Comparison of ENCODE assay signal across 21 cellular contexts in the genomic region with DNA sequence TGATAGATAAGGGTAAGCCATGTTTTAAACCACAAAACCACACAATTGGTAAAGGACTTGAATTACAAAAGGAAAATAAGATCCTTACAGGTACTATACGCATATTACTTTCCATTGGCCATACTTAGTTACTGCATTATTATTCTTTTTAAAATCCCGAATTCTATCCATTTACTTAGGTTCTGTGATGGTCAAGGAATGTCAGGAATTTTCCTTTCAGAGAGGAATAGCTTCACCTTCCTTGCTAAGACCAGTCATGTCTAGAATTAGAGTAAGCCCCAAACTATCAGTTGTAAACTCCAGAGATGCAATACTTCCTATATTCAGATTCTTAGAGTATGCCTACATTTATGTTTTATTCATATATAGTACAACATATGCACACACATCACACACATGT. TPM values are rescaled to one million over a fixed set of nuclear protein-coding genes. Genes with fewer than 3 reads are reported as not detected.
A peak's percentile ranks its signal among the peaks of the same experiment; 100 is the strongest.
DNase-seq lines count a peak whose midpoint lies in the region; ATAC-seq, FAIRE-seq and TF ChIP-seq lines count a peak whose summit lies in the region.
"Had no signal": no experiment of that assay in that cellular context is flagged by ENCODE, and none has a peak within 500 bp of the region (broad histone marks: within the 10 kb centered on the region; RNA-seq: fewer than 3 reads in every experiment).

No MANE protein-coding gene starts in this region.

- no peak overlapping the region for H3K23ac ChIP-seq in mesendoderm (ENCODE audit: low read length)

- ATAC-seq in WTC11 = peak; percentile 48
- no peak for ATAC-seq in HG02623 (IDR thresholded peaks at IDR 0.05; ENCODE audit: unreplicated experiment)
- ATAC-seq: CD8-positive, alpha-beta T cell had no signal

- H2BK5ac ChIP-seq in mesendoderm (ENCODE audit: low read length) = no peak overlapping the region

- no peaks in the 10 kb centered on the region for H3K27me3 Mint-ChIP-seq in WTC11 (ENCODE audit: low read depth)
- H3K27me3 Mint-ChIP-seq: B cell; CD4-positive, CD25-positive, alpha-beta regulatory T cell had no signal

- WGBS in mesendoderm (ENCODE audit: extremely low coverage, insufficient coverage, low lambda C conversion rate) = no CpG with 5 or more reads among the region's 2 CpGs

- H3K9ac ChIP-seq in HUES6 (ENCODE audit: low read length) (no peak overlapping the region), mesendoderm (ENCODE audit: low read length) (no peak overlapping the region)
- H3K9ac ChIP-seq: BLaER1, GM23248 had no signal

- H3K4me1 ChIP-seq in HUES6 (ENCODE audit: control insufficient read depth, insufficient read depth, low read length) (peaks cover 9% of the 10 kb centered on the region), mesendoderm (ENCODE audit: control insufficient read depth, low read depth, low read length) (no peaks in the 10 kb centered on the region)
- H3K4me1 ChIP-seq: BLaER1, Caco-2, HAP-1 had no signal

- no peaks in the 10 kb centered on the region for H3K36me3 ChIP-seq in HUES6 (ENCODE audit: control insufficient read depth, insufficient read depth, low read length)
- no peaks in the 10 kb centered on the region for H3K36me3 ChIP-seq in mesendoderm (ENCODE audit: control insufficient read depth, insufficient read depth, low read length)
- H3K36me3 ChIP-seq: HAP-1 had no signal

- H3K4me3 Mint-ChIP-seq in WTC11 = no peak overlapping the region
- H3K4me3 Mint-ChIP-seq: B cell; CD4-positive, CD25-positive, alpha-beta regulatory T cell; CD8-positive, alpha-beta T cell; HFFc6 had no signal

- no peak overlapping the region for H2BK120ac ChIP-seq in mesendoderm (ENCODE audit: low read depth, low read length)

- CTCF ChIA-PET in WTC11 (lab: Charles Lee) = interaction anchor here (1.1 to 3.0 kb wide), 14 partner anchors 10 to 532 kb away, joined by 3 to 13 read pairs (median 6); a partner anchor contains a TSS

- H3K36me3 Mint-ChIP-seq in WTC11 = no peaks in the 10 kb centered on the region

- no peak overlapping the region for H3K27ac Mint-ChIP-seq in WTC11
- H3K27ac Mint-ChIP-seq: B cell; CD4-positive, CD25-positive, alpha-beta regulatory T cell; CD8-positive, alpha-beta T cell; HFFc6 had no signal

- H4K5ac ChIP-seq in mesendoderm (ENCODE audit: low read length) = no peak overlapping the region

- no peak overlapping the region for H3K56ac ChIP-seq in mesendoderm (ENCODE audit: low read length)

- no peak overlapping the region for H2AK5ac ChIP-seq in mesendoderm (ENCODE audit: low read length)

- no peak overlapping the region for H3K4me2 ChIP-seq in mesendoderm (ENCODE audit: low read length)
- H3K4me2 ChIP-seq: BLaER1 had no signal

- H3K79me1 ChIP-seq in mesendoderm (ENCODE audit: low read length) = no peaks in the 10 kb centered on the region

- DNase-seq in GM19239 (ENCODE audit: insufficient read length, low spot score) (no peak), WTC11 (ENCODE audit: low spot score) (no peak), mesendoderm (peak; percentile 51), NCI-H2107 (lab: John Stamatoyannopoulos, UW) (no peak), iPS-NIHi7 (ENCODE audit: extremely low spot score) (no peak)
- DNase-seq: Caco-2; CD4-positive, CD25-positive, alpha-beta regulatory T cell; CD8-positive, alpha-beta T cell; DMS153; DND-41; GM23248; HFFc6 had no signal

- no peak overlapping the region for H3K18ac ChIP-seq in mesendoderm (ENCODE audit: low read length)

- H2BK15ac ChIP-seq in mesendoderm (replicated peaks; ENCODE audit: low read depth) = no peak overlapping the region

- no peak for TF ChIP-seq CTCF in WTC11 (IDR thresholded peaks at IDR 0.05)

- FAIRE-seq in GM19239 (lab: Jason Lieb, UNC) = peak; percentile 33
- FAIRE-seq: GM12892, H54 had no signal

- H3K4me3 ChIP-seq in HUES6 (ENCODE audit: low read depth, low read length) (no peak overlapping the region), mesendoderm (ENCODE audit: low read length) (no peak overlapping the region)
- H3K4me3 ChIP-seq: BLaER1, GM23248, HAP-1 had no signal

- no peaks in the 10 kb centered on the region for H3K79me2 ChIP-seq in mesendoderm (ENCODE audit: control insufficient read depth, insufficient read depth, low read length)

- H3K9me3 Mint-ChIP-seq in WTC11 = no peaks in the 10 kb centered on the region
- H3K9me3 Mint-ChIP-seq: CD8-positive, alpha-beta T cell; HFFc6 had no signal

- H3K27me3 ChIP-seq in HUES6 (ENCODE audit: control insufficient read depth, insufficient read depth, low read length) (no peaks in the 10 kb centered on the region), mesendoderm (ENCODE audit: insufficient read depth, low read length, poor library complexity) (no peaks in the 10 kb centered on the region)
- H3K27me3 ChIP-seq: BLaER1 had no signal

- H4K8ac ChIP-seq in mesendoderm (ENCODE audit: low read depth, low read length) = no peak overlapping the region

- POLR2A ChIA-PET in WTC11 (lab: Charles Lee) = no interaction called here

- H3K9me3 ChIP-seq in HUES6 (ENCODE audit: control insufficient read depth, insufficient read depth, low read depth, low read length) = no peaks in the 10 kb centered on the region
- H3K9me3 ChIP-seq: BLaER1, Caco-2, HAP-1 had no signal

- peaks cover 13% of the 10 kb centered on the region for H3K4me1 Mint-ChIP-seq in WTC11
- H3K4me1 Mint-ChIP-seq: B cell; CD4-positive, CD25-positive, alpha-beta regulatory T cell had no signal

- H3K27ac ChIP-seq in HUES6 (ENCODE audit: low read depth, low read length) = peak overlapping the region; percentile 56; the same call in 1 of the 2 replicates
- H3K27ac ChIP-seq in mesendoderm (ENCODE audit: low read depth, low read length) = no peak overlapping the region
- H3K27ac ChIP-seq: 22Rv1, BLaER1, C4-2B, GM23248 had no signal

- H3K4ac ChIP-seq in mesendoderm (ENCODE audit: low read depth, low read length) = no peak overlapping the region

TF ChIP-seq in WTC11, 78 proteins besides CTCF, POLR2A, EP300 and RAD21 (continues in another document):
- TF ChIP-seq, protein P1, sequence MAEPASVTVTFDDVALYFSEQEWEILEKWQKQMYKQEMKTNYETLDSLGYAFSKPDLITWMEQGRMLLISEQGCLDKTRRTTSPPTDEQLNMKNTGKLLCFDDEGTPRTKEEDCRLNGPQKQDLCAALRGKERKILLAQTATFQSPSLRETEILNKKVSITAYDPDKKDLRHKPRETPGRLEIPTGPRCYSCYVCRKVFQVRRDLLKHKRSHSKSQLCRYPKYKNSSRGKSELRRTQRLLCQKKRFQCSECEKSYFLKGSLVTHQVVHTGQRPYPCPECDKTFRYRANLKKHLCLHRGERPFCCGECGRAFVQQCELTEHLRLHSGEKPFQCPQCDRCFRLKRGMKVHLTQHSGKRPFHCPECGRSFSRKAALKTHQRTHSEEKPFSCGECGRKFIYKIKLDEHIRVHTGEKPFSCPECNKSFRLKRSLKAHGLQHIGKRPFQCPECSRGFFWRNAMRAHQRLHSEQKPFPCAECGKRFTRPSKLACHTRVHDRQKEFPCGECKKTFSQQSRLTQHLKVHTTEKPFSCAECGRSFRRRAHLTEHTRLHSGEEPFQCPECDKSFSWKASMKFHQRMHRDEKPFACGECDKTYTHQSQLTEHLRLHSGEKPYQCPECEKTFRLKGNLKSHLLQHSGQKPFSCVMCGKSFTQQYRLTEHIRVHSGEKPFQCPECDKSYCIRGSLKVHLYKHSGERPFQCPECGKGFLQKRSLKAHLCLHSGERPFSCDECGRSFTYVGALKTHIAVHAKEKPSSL (CRISPR knock-in tag; conservative IDR thresholded peaks at IDR 0.05) = no peak
- TF ChIP-seq FOXP1 (CRISPR knock-in tag; IDR thresholded peaks at IDR 0.05; ENCODE audit: borderline replicate concordance) (no peak), NFATC4 (CRISPR knock-in tag; IDR thresholded peaks at IDR 0.05) (no peak), CREM (CRISPR knock-in tag; IDR thresholded peaks at IDR 0.05) (no peak), ZNF671 (CRISPR knock-in tag; IDR thresholded peaks at IDR 0.05) (no peak), ZNF416 (CRISPR knock-in tag; IDR thresholded peaks at IDR 0.05) (no peak), HMGA2 (CRISPR knock-in tag; IDR thresholded peaks at IDR 0.05) (no peak), NFYB (CRISPR knock-in tag; conservative IDR thresholded peaks at IDR 0.05; ENCODE audit: low read depth) (no peak)
- TF ChIP-seq, protein P2, sequence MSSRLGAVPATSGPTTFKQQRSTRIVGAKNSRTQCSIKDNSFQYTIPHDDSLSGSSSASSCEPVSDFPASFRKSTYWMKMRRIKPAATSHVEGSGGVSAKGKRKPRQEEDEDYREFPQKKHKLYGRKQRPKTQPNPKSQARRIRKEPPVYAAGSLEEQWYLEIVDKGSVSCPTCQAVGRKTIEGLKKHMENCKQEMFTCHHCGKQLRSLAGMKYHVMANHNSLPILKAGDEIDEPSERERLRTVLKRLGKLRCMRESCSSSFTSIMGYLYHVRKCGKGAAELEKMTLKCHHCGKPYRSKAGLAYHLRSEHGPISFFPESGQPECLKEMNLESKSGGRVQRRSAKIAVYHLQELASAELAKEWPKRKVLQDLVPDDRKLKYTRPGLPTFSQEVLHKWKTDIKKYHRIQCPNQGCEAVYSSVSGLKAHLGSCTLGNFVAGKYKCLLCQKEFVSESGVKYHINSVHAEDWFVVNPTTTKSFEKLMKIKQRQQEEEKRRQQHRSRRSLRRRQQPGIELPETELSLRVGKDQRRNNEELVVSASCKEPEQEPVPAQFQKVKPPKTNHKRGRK (CRISPR knock-in tag; IDR thresholded peaks at IDR 0.05; ENCODE audit: borderline replicate concordance) = no peak
- TF ChIP-seq, protein P3, sequence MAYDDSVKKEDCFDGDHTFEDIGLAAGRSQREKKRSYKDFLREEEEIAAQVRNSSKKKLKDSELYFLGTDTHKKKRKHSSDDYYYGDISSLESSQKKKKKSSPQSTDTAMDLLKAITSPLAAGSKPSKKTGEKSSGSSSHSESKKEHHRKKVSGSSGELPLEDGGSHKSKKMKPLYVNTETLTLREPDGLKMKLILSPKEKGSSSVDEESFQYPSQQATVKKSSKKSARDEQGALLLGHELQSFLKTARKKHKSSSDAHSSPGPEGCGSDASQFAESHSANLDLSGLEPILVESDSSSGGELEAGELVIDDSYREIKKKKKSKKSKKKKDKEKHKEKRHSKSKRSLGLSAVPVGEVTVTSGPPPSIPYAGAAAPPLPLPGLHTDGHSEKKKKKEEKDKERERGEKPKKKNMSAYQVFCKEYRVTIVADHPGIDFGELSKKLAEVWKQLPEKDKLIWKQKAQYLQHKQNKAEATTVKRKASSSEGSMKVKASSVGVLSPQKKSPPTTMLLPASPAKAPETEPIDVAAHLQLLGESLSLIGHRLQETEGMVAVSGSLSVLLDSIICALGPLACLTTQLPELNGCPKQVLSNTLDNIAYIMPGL (CRISPR knock-in tag; IDR thresholded peaks at IDR 0.05) = no peak

RNA-seq across cellular contexts. Expression of a gene that starts 13.7 kb away (rescaled TPM):
- total RNA-seq in WTC11 (2021) = 2.3 to 4.3 TPM (median 2.8 TPM) in 3 replicates
- polyA plus RNA-seq in mesendoderm (2013, experiment 1 of 2) = 3.6 TPM
- polyA plus RNA-seq in mesendoderm (2013, experiment 2 of 2) = 3.3 TPM

RNA-seq across cellular contexts. Expression of a gene that starts 14.0 kb away (rescaled TPM):
- total RNA-seq in WTC11 (2021) = 47.2 to 51.7 TPM (median 50.2 TPM) in 3 replicates
- polyA plus RNA-seq in mesendoderm (2013, experiment 1 of 2) = 56.6 TPM
- polyA plus RNA-seq in mesendoderm (2013, experiment 2 of 2) = 57.4 TPM

RNA-seq across cellular contexts. Expression of a gene that starts 56.2 kb away (rescaled TPM):
- 111 to 146 TPM (median 143 TPM) in 3 replicates for total RNA-seq in WTC11 (2021)
- polyA plus RNA-seq in mesendoderm (2013, experiment 1 of 2) = 46.0 TPM
- 47.9 TPM for polyA plus RNA-seq in mesendoderm (2013, experiment 2 of 2)
